Comparison of ENCODE assay signal across 8 cellular contexts in the genomic region with DNA sequence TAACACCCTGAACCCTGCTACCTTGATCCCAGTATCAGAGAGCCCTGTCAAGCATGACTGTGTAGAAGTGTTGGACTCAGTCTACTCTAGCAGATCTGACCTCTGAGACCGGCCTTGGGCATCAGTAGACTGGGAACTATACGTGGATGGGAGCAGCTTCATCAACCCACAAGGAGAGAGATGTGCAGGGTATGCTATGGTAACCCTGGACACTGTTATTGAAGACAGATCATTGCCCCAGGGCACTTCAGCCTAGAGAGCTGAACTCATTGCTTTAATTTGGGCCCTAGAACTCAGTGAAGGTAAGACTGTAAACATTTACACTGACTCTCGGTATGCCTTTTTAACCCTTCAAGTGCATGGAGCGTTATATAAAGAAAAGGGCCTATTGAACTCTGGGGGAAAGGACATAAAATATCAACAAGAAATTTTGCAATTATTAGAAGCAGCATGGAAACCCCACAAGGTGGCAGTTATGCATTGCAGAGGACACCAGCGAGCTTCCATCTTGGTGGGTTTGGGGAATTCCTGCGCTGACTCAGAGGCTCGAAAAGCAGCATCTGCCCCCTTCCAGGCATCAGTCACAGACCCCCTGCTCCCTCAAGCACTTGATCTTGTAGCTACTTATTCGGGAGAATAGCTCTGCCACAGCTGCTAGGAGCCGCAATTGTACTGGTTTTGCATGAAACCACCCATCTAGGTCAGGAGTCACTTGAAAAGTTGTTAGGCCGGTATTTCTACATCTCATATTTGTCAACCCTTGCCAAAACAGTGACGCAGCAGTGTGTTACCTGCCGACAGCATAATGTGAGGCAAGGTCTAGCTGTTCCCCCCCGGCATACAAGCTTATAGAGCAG. TPM values are rescaled to one million over a fixed set of nuclear protein-coding genes. Genes with fewer than 3 reads are reported as not detected.
A peak's percentile ranks its signal among the peaks of the same experiment; 100 is the strongest.
DNase-seq lines count a peak whose midpoint lies in the region; ATAC-seq, FAIRE-seq and TF ChIP-seq lines count a peak whose summit lies in the region.
"Not testable (repeated sequence)": the region's sequence is repeated elsewhere in the genome, so short reads cannot be mapped to it uniquely, and the experiment has no call there.

No MANE protein-coding gene starts in this region.

- peaks cover 29% of the 10 kb centered on the region for H3K4me1 Mint-ChIP-seq in activated T-cell treated with anti-CD3 and anti-CD28 coated beads, Interleukin-2, amount 50 U/mL, for 24 hours (ENCODE audit: low read depth)

- H3K36me3 ChIP-seq in Loucy (ENCODE audit: insufficient read depth, low read length); duodenal mucosa (ENCODE audit: control insufficient read depth in 1 of 2, insufficient read depth in 2 of 2, low read length in 2 of 2); pancreas: not testable (repeated sequence)

- not testable (repeated sequence) for H3K4me2 ChIP-seq in Loucy (ENCODE audit: low read depth, low read length, poor library complexity, severe bottlenecking)

- peak; percentile 70 for ATAC-seq in left lobe of liver
- peak; percentile 91 to 95 (median 93) for ATAC-seq in pancreas

- not testable (repeated sequence) for H3K79me2 ChIP-seq in Loucy (ENCODE audit: insufficient read depth, low read length)

- H3K36me3 Mint-ChIP-seq in activated T-cell treated with anti-CD3 and anti-CD28 coated beads, Interleukin-2, amount 50 U/mL, for 24 hours (ENCODE audit: low read depth): not testable (repeated sequence)

- not testable (repeated sequence) for DNase-seq in D721Med (ENCODE audit: insufficient read length, low spot score); activated T-cell treated with anti-CD3 and anti-CD28 coated beads, Interleukin-2, amount 50 U/mL, for 24 hours
- peak; percentile 98 for DNase-seq in NCI-H526 treated with DMSO at 0.1 percent for 48 hours (lab: John Stamatoyannopoulos, UW)
- peak; percentile 74 for DNase-seq in left lobe of liver (ENCODE audit: low spot score)
- DNase-seq in pancreas: peak in 5 of 6 donors; percentile 53 to 88 (median 83)
- peak; percentile 79 for DNase-seq in ureter (ENCODE audit: low spot score)

- H3K9me2 ChIP-seq in Loucy (replicated peaks; ENCODE audit: low read depth, low read length): not testable (repeated sequence)

- WGBS in pancreas, 2 donors: 23 to 24% methylated on average over 13 of the region's 13 CpGs

- intact Hi-C loops in pancreas (cut with DNase I): not testable (repeated sequence)

- H3K27me3 Mint-ChIP-seq in activated T-cell treated with anti-CD3 and anti-CD28 coated beads, Interleukin-2, amount 50 U/mL, for 24 hours: not testable (repeated sequence)

- H3K27me3 ChIP-seq in Loucy (ENCODE audit: insufficient read depth, low read length, poor library complexity, severe bottlenecking); duodenal mucosa (ENCODE audit: control insufficient read depth in 1 of 2, insufficient read depth in 2 of 2, low read length in 2 of 2); pancreas: not testable (repeated sequence)

- H3F3A ChIP-seq in Loucy (ENCODE audit: low read depth): not testable (repeated sequence)

- not testable (repeated sequence) for H3K4me3 Mint-ChIP-seq in activated T-cell treated with anti-CD3 and anti-CD28 coated beads, Interleukin-2, amount 50 U/mL, for 24 hours

- not testable (repeated sequence) for H3K9me3 Mint-ChIP-seq in activated T-cell treated with anti-CD3 and anti-CD28 coated beads, Interleukin-2, amount 50 U/mL, for 24 hours

- FAIRE-seq in D721Med (lab: Jason Lieb, UNC); pancreas (lab: Jason Lieb, UNC): not testable (repeated sequence)

- not testable (repeated sequence) for H4K20me1 ChIP-seq in Loucy (ENCODE audit: insufficient read depth, low read length, poor library complexity, severe bottlenecking)

- H3K4me3 ChIP-seq in Loucy (ENCODE audit: low read length, poor library complexity, severe bottlenecking): not testable (repeated sequence)
- peak overlapping the region; percentile 58 to 62 for H3K4me3 ChIP-seq in duodenal mucosa (ENCODE audit: low read depth in 1 of 2, low read length in 2 of 2)
- H3K4me3 ChIP-seq in pancreas: peak overlapping the region in 3 of 4 donors; percentile 27 to 54 (median 54)

- H3K27ac ChIP-seq in duodenal mucosa (ENCODE audit: low read depth, low read length) (peak overlapping the region; percentile 59), pancreas (peak overlapping the region; percentile 94 to 97 (median 96))

- peak; percentile 2 for TF ChIP-seq CTCF in D721Med (IDR thresholded peaks at IDR 0.05; ENCODE audit: insufficient read depth, missing control alignments)
- TF ChIP-seq CTCF in Loucy (conservative IDR thresholded peaks at IDR 0.05; ENCODE audit: low read length): peak; percentile 50
- not testable (repeated sequence) for TF ChIP-seq CTCF in pancreas (IDR thresholded peaks at IDR 0.05)

- H3K27ac Mint-ChIP-seq in activated T-cell treated with anti-CD3 and anti-CD28 coated beads, Interleukin-2, amount 50 U/mL, for 24 hours: peak overlapping the region; percentile 34

- not testable (repeated sequence) for H3K9ac ChIP-seq in Loucy (ENCODE audit: low read depth, low read length, poor library complexity, severe bottlenecking)
- peak overlapping the region; percentile 35 to 58 for H3K9ac ChIP-seq in duodenal mucosa (ENCODE audit: low read depth in 1 of 2, low read length in 2 of 2)

- H3K4me1 ChIP-seq in Loucy (ENCODE audit: insufficient read depth, low read length, poor library complexity, severe bottlenecking): peaks cover 22% of the 10 kb centered on the region
- H3K4me1 ChIP-seq in duodenal mucosa (ENCODE audit: control insufficient read depth in 1 of 2, insufficient read depth in 2 of 2, low read length in 2 of 2): peaks cover 25 to 30% of the 10 kb centered on the region in 2 donors
- peaks cover 10 to 18% (median 13%) of the 10 kb centered on the region in 3 donors for H3K4me1 ChIP-seq in pancreas

- not testable (repeated sequence) for H3K9me3 ChIP-seq in Loucy (ENCODE audit: insufficient read depth, low read depth, low read length); duodenal mucosa (ENCODE audit: control insufficient read depth in 1 of 2, low read length in 2 of 2); pancreas

- H2AFZ ChIP-seq in Loucy (ENCODE audit: low read length): 0 out of 2 replicates have a peak overlapping the region, but pooled peaks have one; percentile 42

RNA-seq across cellular contexts. Expression of gene CST7, which starts 19.0 kb away (rescaled TPM):
- total RNA-seq in left lobe of liver (0.38 TPM), pancreas (1 to 10 TPM in 1 of 6 donors, under 1 TPM in 2, not detected in 3; 0.44 to 1.2 (median 0.86) TPM), ureter (1.6 TPM)
- 1 to 10 TPM in 1 of 2 donors, under 1 TPM in 1; 0.65 to 1.0 TPM for polyA plus RNA-seq in pancreas
